Comparison of ENCODE assay signal across 8 cellular contexts in genomic region chr9:133121200-133122166, GRCh38. TPM values are rescaled to one million over a fixed set of nuclear protein-coding genes. Genes with fewer than 3 reads are reported as not detected.
DNase-seq lines count a peak whose midpoint lies in the region; ATAC-seq lines count a peak whose summit lies in the region.

Gene RALGDS, minus strand, starts transcription at chr9:133121240. Its CDS starts 86 bp downstream, at chr9:133121154.

- CTCF ChIA-PET in activated CD8-positive, alpha-beta memory T cell treated with anti-CD3 and anti-CD28 coated beads for 36 hours (lab: Charles Lee): interaction anchor here (0.9 to 27.5 kb wide), 2 partner anchors 12 to 26 kb away, joined by 4 to 300 read pairs; no protein-coding TSS in a partner anchor

- H3K4me1 ChIP-seq in BLaER1: peaks cover 97% of the 10 kb centered on the region
- peaks cover 50% of the 10 kb centered on the region for H3K4me1 ChIP-seq in effector memory CD4-positive, alpha-beta T cell (ENCODE audit: control insufficient read depth, insufficient read depth, low read length, poor library complexity, severe bottlenecking)

- H3K9me3 ChIP-seq in BLaER1: no peaks in the 10 kb centered on the region
- no peaks in the 10 kb centered on the region for H3K9me3 ChIP-seq in effector memory CD4-positive, alpha-beta T cell (ENCODE audit: control insufficient read depth, low read length)

- H3K27ac ChIP-seq in BLaER1: peak within 1 kb of the TSS; percentile 80
- peak within 1 kb of the TSS; percentile 95 for H3K27ac ChIP-seq in effector memory CD4-positive, alpha-beta T cell (ENCODE audit: insufficient read depth, low read length, poor library complexity, severe bottlenecking)

- H3K4me2 ChIP-seq in BLaER1: peak within 1 kb of the TSS; percentile 100

- ATAC-seq in GM19438 (IDR thresholded peaks at IDR 0.05; ENCODE audit: low read depth, unreplicated experiment): peak; percentile 47
- peak; percentile 52 for ATAC-seq in HG03571 (IDR thresholded peaks at IDR 0.05; ENCODE audit: unreplicated experiment)

- peak within 1 kb of the TSS; percentile 83 for H3K9ac ChIP-seq in BLaER1

- H3K36me3 ChIP-seq in BLaER1: peaks cover 8% of the 10 kb centered on the region
- H3K36me3 ChIP-seq in effector memory CD4-positive, alpha-beta T cell (ENCODE audit: control insufficient read depth, insufficient read depth, low read length): no peaks in the 10 kb centered on the region

- H3K4me3 ChIP-seq in BLaER1: peak within 1 kb of the TSS; percentile 74
- H3K4me3 ChIP-seq in effector memory CD4-positive, alpha-beta T cell (ENCODE audit: insufficient read depth, low read depth, low read length, poor library complexity, severe bottlenecking): peak within 1 kb of the TSS; percentile 48

- POLR2A ChIA-PET in activated CD8-positive, alpha-beta memory T cell treated with anti-CD3 and anti-CD28 coated beads for 36 hours (lab: Charles Lee): no interaction called here

- no peaks in the 10 kb centered on the region for H3K27me3 ChIP-seq in BLaER1
- H3K27me3 ChIP-seq in effector memory CD4-positive, alpha-beta T cell (replicated peaks; ENCODE audit: control insufficient read depth, insufficient read depth, low read length, poor library complexity, severe bottlenecking): no peaks in the 10 kb centered on the region

- H4K20me1 ChIP-seq in BLaER1: peaks cover 98% of the 10 kb centered on the region

- peak; percentile 90 to 95 for DNase-seq in NOMO-1 (lab: John Stamatoyannopoulos, UW; ENCODE audit: unreplicated experiment in 2 of 2)
- peak; percentile 88 to 94 (median 91) for DNase-seq in effector memory CD4-positive, alpha-beta T cell
- DNase-seq in medulla oblongata (ENCODE audit: extremely low spot score): peak; percentile 94
- peak; percentile 82 to 94 (median 82) for DNase-seq in stimulated activated CD4-positive, alpha-beta T cell treated with anti-CD3 and anti-CD28 coated beads, TNF-alpha, amount 100 ng/mL, for 48 hours (ENCODE audit: low read depth in 3 of 3)

RNA-seq across cellular contexts. Expression of gene RALGDS, which starts in this region (rescaled TPM):
- total RNA-seq in activated CD8-positive, alpha-beta memory T cell treated with anti-CD3 and anti-CD28 coated beads for 36 hours: 10 to 100 TPM; 57.9 to 60.2 TPM

Comparison
In these comparisons a context has a peak if more than half of its experiments do, and no peak if none do; other contexts are left out.
1. Peak in every context shown above with its lines: DNase-seq, ATAC-seq, H3K4me3 ChIP-seq and H3K27ac ChIP-seq.